Comparison of ENCODE assay signal across 8 cellular contexts in genomic region chr17:17751489-17751995, GRCh38.
DNase-seq lines count a peak whose midpoint lies in the region; ATAC-seq and TF ChIP-seq lines count a peak whose summit lies in the region.

No MANE protein-coding gene starts in this region.

- TF ChIP-seq CTCF in DOHH2 (IDR thresholded peaks at IDR 0.05; ENCODE audit: low read depth, low read length, poor library complexity, severe bottlenecking) (no peak), lung (IDR thresholded peaks at IDR 0.05; ENCODE audit: control extremely low read depth, extremely low read depth) (no peak)

- H3K4me3 ChIP-seq in DOHH2 (ENCODE audit: low read length), result peak overlapping the region; percentile 66
- H3K4me3 ChIP-seq in lung, result no peak overlapping the region
- peak overlapping the region; percentile 11 for H3K4me3 ChIP-seq in urinary bladder (ENCODE audit: low read depth, low read length)

- H3K36me3 ChIP-seq in DOHH2 (ENCODE audit: control insufficient read depth, low read length) (peaks cover 2% of the 10 kb centered on the region), lung (ENCODE audit: control insufficient read depth in 2 of 2, insufficient read depth in 2 of 2, low read length in 2 of 2) (no peaks in the 10 kb centered on the region), urinary bladder (ENCODE audit: insufficient read depth) (no peaks in the 10 kb centered on the region)

- H3K9me3 Mint-ChIP-seq in activated naive CD8-positive, alpha-beta T cell treated with anti-CD3 and anti-CD28 coated beads, Interleukin-2, amount 50 U/mL, for 24 hours, result no peaks in the 10 kb centered on the region

- peak overlapping the region; percentile 91 for H3K27ac ChIP-seq in DOHH2 (ENCODE audit: low read depth, low read length)
- H3K27ac ChIP-seq in lung (ENCODE audit: low read depth in 1 of 2, low read length in 1 of 2), result peak overlapping the region; percentile 47 to 86
- no peak overlapping the region for H3K27ac ChIP-seq in urinary bladder (ENCODE audit: low read depth)

- no peaks in the 10 kb centered on the region for H3K27me3 ChIP-seq in DOHH2 (ENCODE audit: control insufficient read depth, low read length)
- no peaks in the 10 kb centered on the region for H3K27me3 ChIP-seq in lung (ENCODE audit: control insufficient read depth, insufficient read depth)

- no peaks in the 10 kb centered on the region for H3K9me2 ChIP-seq in DOHH2 (replicated peaks; ENCODE audit: control insufficient read depth, low read length)

- peaks cover 2% of the 10 kb centered on the region for H3K36me3 Mint-ChIP-seq in activated naive CD8-positive, alpha-beta T cell treated with anti-CD3 and anti-CD28 coated beads, Interleukin-2, amount 50 U/mL, for 24 hours (ENCODE audit: low read depth)

- H3F3A ChIP-seq in DOHH2 (ENCODE audit: control insufficient read depth, insufficient read depth), result peaks cover 20% of the 10 kb centered on the region

- no peaks in the 10 kb centered on the region for H3K27me3 Mint-ChIP-seq in activated naive CD8-positive, alpha-beta T cell treated with anti-CD3 and anti-CD28 coated beads, Interleukin-2, amount 50 U/mL, for 24 hours

- H3K9me3 ChIP-seq in DOHH2 (ENCODE audit: control insufficient read depth, insufficient read depth, low read length) (peaks cover 9% of the 10 kb centered on the region; the same call in 1 of the 2 replicates), lung (ENCODE audit: control insufficient read depth in 2 of 2, insufficient read depth in 1 of 2, low read length in 1 of 2) (peaks cover 0 to 2% of the 10 kb centered on the region in 2 donors)

- ATAC-seq in activated naive CD8-positive, alpha-beta T cell treated with anti-CD3 and anti-CD28 coated beads, Interleukin-2, amount 50 U/mL, for 24 hours, result peak; percentile 17
- no peak for ATAC-seq in lung (ENCODE audit: insufficient read depth, low FRiP score)
- no peak for ATAC-seq in HG02884 (IDR thresholded peaks at IDR 0.05; ENCODE audit: unreplicated experiment)
- no peak for ATAC-seq in HG02885 (IDR thresholded peaks at IDR 0.05; ENCODE audit: poor library complexity, unreplicated experiment)

- peaks cover 84% of the 10 kb centered on the region for H3K4me1 ChIP-seq in DOHH2 (ENCODE audit: control insufficient read depth, low read length)
- H3K4me1 ChIP-seq in lung (ENCODE audit: control insufficient read depth in 2 of 2, insufficient read depth in 2 of 2, low read length in 2 of 2), result peaks cover 0 to 13% of the 10 kb centered on the region in 2 donors
- no peaks in the 10 kb centered on the region for H3K4me1 ChIP-seq in urinary bladder (ENCODE audit: insufficient read depth)

- H3K4me3 Mint-ChIP-seq in activated naive CD8-positive, alpha-beta T cell treated with anti-CD3 and anti-CD28 coated beads, Interleukin-2, amount 50 U/mL, for 24 hours, result peak overlapping the region; percentile 75

- H3K27ac Mint-ChIP-seq in activated naive CD8-positive, alpha-beta T cell treated with anti-CD3 and anti-CD28 coated beads, Interleukin-2, amount 50 U/mL, for 24 hours, result peak overlapping the region; percentile 99

- peaks cover 80% of the 10 kb centered on the region for H3K79me2 ChIP-seq in DOHH2 (ENCODE audit: control insufficient read depth, low read length)

- 31 to 46% methylated on average over 15 of the region's 15 CpGs for WGBS in lung, 2 donors
- WGBS in urinary bladder, result 54% methylated on average over 15 of the region's 15 CpGs

- no peaks in the 10 kb centered on the region for H4K20me1 ChIP-seq in DOHH2 (ENCODE audit: control insufficient read depth, insufficient read depth, low read depth, low read length)

- peak; percentile 22 to 57 for DNase-seq in NOMO-1 (lab: John Stamatoyannopoulos, UW; ENCODE audit: unreplicated experiment in 2 of 2)
- DNase-seq in activated naive CD8-positive, alpha-beta T cell treated with anti-CD3 and anti-CD28 coated beads, Interleukin-2, amount 50 U/mL, for 24 hours, result peak; percentile 31
- DNase-seq in lung (ENCODE audit: low spot score), result no peak
- no peak for DNase-seq in iPS-NIHi7 (ENCODE audit: extremely low spot score)

- peak overlapping the region; percentile 90 for H3K4me2 ChIP-seq in DOHH2 (ENCODE audit: low read length)

- H3K4me1 Mint-ChIP-seq in activated naive CD8-positive, alpha-beta T cell treated with anti-CD3 and anti-CD28 coated beads, Interleukin-2, amount 50 U/mL, for 24 hours, result peaks cover 71% of the 10 kb centered on the region

Comparison
In these comparisons a context has a peak if more than half of its experiments do, and no peak if none do; other contexts are left out.
1. DNase-seq: peak in NOMO-1 (2 of 2) and activated naive CD8-positive, alpha-beta T cell treated with anti-CD3 and anti-CD28 coated beads, Interleukin-2, amount 50 U/mL, for 24 hours (single experiment); none in lung (single experiment) and iPS-NIHi7 (single experiment).